In genomic region chr9:121958530-121958929, GRCh38 we compare ENCODE assay signal across 23 cellular contexts.
DNase-seq lines count a peak whose midpoint lies in the region; ATAC-seq and TF ChIP-seq lines count a peak whose summit lies in the region.
"Had no signal": no experiment of that assay in that cellular context is flagged by ENCODE, and none has a peak within 500 bp of the region (broad histone marks: within the 10 kb centered on the region; RNA-seq: fewer than 3 reads in every experiment).

No MANE protein-coding gene starts in this region.

- no peak overlapping the region for H3K4me3 Mint-ChIP-seq in type B pancreatic cell
- H3K4me3 Mint-ChIP-seq: activated CD8-positive, alpha-beta memory T cell treated with anti-CD3 and anti-CD28 coated beads, Interleukin-2, amount 10 ng/mL, durations not matched to agents 7 days and 5 days; dendritic cell treated with granulocyte-macrophage colony-stimulating factor and Interleukin-4, amounts not matched to agents 40 ng/mL and 50 ng/mL, for 4 days; nephron progenitor cell had no signal

- no peak overlapping the region for H3K27ac Mint-ChIP-seq in type B pancreatic cell
- H3K27ac Mint-ChIP-seq: activated CD8-positive, alpha-beta memory T cell treated with anti-CD3 and anti-CD28 coated beads, Interleukin-2, amount 10 ng/mL, durations not matched to agents 7 days and 5 days; dendritic cell treated with granulocyte-macrophage colony-stimulating factor and Interleukin-4, amounts not matched to agents 40 ng/mL and 50 ng/mL, for 4 days; nephron progenitor cell had no signal

- TF ChIP-seq CTCF in type B pancreatic cell (conservative IDR thresholded peaks at IDR 0.05) = no peak

- H3K9ac ChIP-seq in BLaER1 = no peak overlapping the region

- H3K27me3 Mint-ChIP-seq in type B pancreatic cell = peaks cover 3% of the 10 kb centered on the region

- no peaks in the 10 kb centered on the region for H3K36me3 ChIP-seq in BLaER1
- H3K36me3 ChIP-seq: stomach, upper lobe of left lung had no signal

- H3K4me3 ChIP-seq in BLaER1 = no peak overlapping the region
- H3K4me3 ChIP-seq: stomach, upper lobe of left lung had no signal

- H3K36me3 Mint-ChIP-seq in type B pancreatic cell = peaks cover 3% of the 10 kb centered on the region
- H3K36me3 Mint-ChIP-seq: activated CD8-positive, alpha-beta memory T cell treated with anti-CD3 and anti-CD28 coated beads, Interleukin-2, amount 10 ng/mL, durations not matched to agents 7 days and 5 days had no signal

- no peaks in the 10 kb centered on the region for H3K9me3 ChIP-seq in BLaER1
- H3K9me3 ChIP-seq: stomach, upper lobe of left lung had no signal

- H3K4me2 ChIP-seq in BLaER1 = peak overlapping the region; percentile 79

- no peaks in the 10 kb centered on the region for H3K27me3 ChIP-seq in BLaER1
- H3K27me3 ChIP-seq: stomach, upper lobe of left lung had no signal

- H4K20me1 ChIP-seq in BLaER1 = no peaks in the 10 kb centered on the region

- peaks cover 69% of the 10 kb centered on the region for H3K4me1 ChIP-seq in BLaER1
- H3K4me1 ChIP-seq: upper lobe of left lung had no signal

- DNase-seq in ELR (ENCODE audit: low read depth) = peak; percentile 58
- peak; percentile 68 for DNase-seq in NCI-H69 (lab: John Stamatoyannopoulos, UW)
- peak; percentile 45 for DNase-seq in dermis blood vessel endothelial cell
- no peak for DNase-seq in type B pancreatic cell (ENCODE audit: extremely low spot score, unreplicated experiment)
- no peak for DNase-seq in AG20443 (ENCODE audit: low spot score)
- no peak for DNase-seq in Right ventricle myocardium superior
- DNase-seq in stimulated activated CD4-positive, alpha-beta T cell treated with anti-CD3 and anti-CD28 coated beads, Interleukin-4, amount 100 ng/mL, for 4 hours = no peak
- DNase-seq: activated CD8-positive, alpha-beta memory T cell treated with anti-CD3 and anti-CD28 coated beads, Interleukin-2, amount 10 ng/mL, durations not matched to agents 7 days and 5 days; DND-41; foreskin melanocyte; KG1; left colon; midbrain; NCI-H1694 treated with DMSO at 0.1 percent for 48 hours; NCI-H446; nephron progenitor cell; posterior cingulate gyrus; stomach; upper lobe of left lung had no signal

- intact Hi-C loops in Right ventricle myocardium superior (cut with DNase I) = no loop called here

- H3K9me3 Mint-ChIP-seq in type B pancreatic cell = no peaks in the 10 kb centered on the region
- H3K9me3 Mint-ChIP-seq: dendritic cell treated with granulocyte-macrophage colony-stimulating factor and Interleukin-4, amounts not matched to agents 40 ng/mL and 50 ng/mL, for 4 days; nephron progenitor cell had no signal

- H3K27ac ChIP-seq in BLaER1 = no peak overlapping the region
- H3K27ac ChIP-seq: epithelial cell of prostate, stomach, upper lobe of left lung had no signal

- H3K4me1 Mint-ChIP-seq in type B pancreatic cell (ENCODE audit: unreplicated experiment) = no peaks in the 10 kb centered on the region

- ATAC-seq in Right ventricle myocardium superior (ENCODE audit: poor library complexity) = no peak
- ATAC-seq: activated CD4-positive, CD25-positive, alpha-beta regulatory T cell treated with anti-CD3 and anti-CD28 coated beads, Interleukin-2, amount 50 U/mL, for 24 hours; activated CD8-positive, alpha-beta memory T cell treated with anti-CD3 and anti-CD28 coated beads, Interleukin-2, amount 10 ng/mL, durations not matched to agents 7 days and 5 days; left colon had no signal

Comparison
In these comparisons a context has a peak if more than half of its experiments do, and no peak if none do; other contexts are left out.
1. DNase-seq: peak in ELR (single experiment), NCI-H69 (single experiment) and dermis blood vessel endothelial cell (single experiment); none in type B pancreatic cell (single experiment), AG20443 (single experiment), Right ventricle myocardium superior (single experiment) and stimulated activated CD4-positive, alpha-beta T cell treated with anti-CD3 and anti-CD28 coated beads, Interleukin-4, amount 100 ng/mL, for 4 hours (0 of 2).